In genomic region chr6:144160452-144160851, GRCh38 we compare ENCODE assay signal across 28 cellular contexts.
"Had no signal": no experiment of that assay in that cellular context is flagged by ENCODE, and none has a peak within 500 bp of the region (broad histone marks: within the 10 kb centered on the region; RNA-seq: fewer than 3 reads in every experiment).

No MANE protein-coding gene starts in this region.

- H3K27ac Mint-ChIP-seq: activated CD4-positive, alpha-beta memory T cell treated with anti-CD3 and anti-CD28 coated beads, Interleukin-2, amount 10 ng/mL, durations not matched to agents 7 days and 5 days; activated CD4-positive, alpha-beta T cell treated with anti-CD3 and anti-CD28 coated beads, Interleukin-2, amount 10 ng/mL, durations not matched to agents 24 days and 14 days; activated CD8-positive, alpha-beta memory T cell treated with anti-CD3 and anti-CD28 coated beads, Interleukin-2, amount 10 ng/mL, durations not matched to agents 7 days and 5 days; activated naive CD4-positive, alpha-beta T cell treated with anti-CD3 and anti-CD28 coated beads, Interleukin-2, amount 50 U/mL, for 72 hours; activated T-helper 2 cell treated with anti-CD3 and anti-CD28 coated beads, Interferon-gamma antibody, Interleukin-2, Interleukin-4, amounts not matched to agents 10 μg/mL and 5 μg/mL and 100 μg/mL, durations not matched to agents 14 hours and 24 hours and 36 hours; immature natural killer cell; nephron; stimulated activated effector memory CD8-positive, alpha-beta T cell treated with anti-CD3 and anti-CD28 coated beads, Interleukin-12 subunit alpha, Interleukin-12 subunit beta, amount 100 ng/mL, for 72 hours; stimulated activated naive CD8-positive, alpha-beta T cell treated with anti-CD3 and anti-CD28 coated beads, Interleukin-15, Interleukin-2, amounts not matched to agents 100 ng/mL and 50 ng/mL, for 24 hours; T-helper 17 cell; type B pancreatic cell had no signal

- DNase-seq: activated CD4-positive, alpha-beta memory T cell treated with anti-CD3 and anti-CD28 coated beads, Interleukin-2, amount 10 ng/mL, durations not matched to agents 7 days and 5 days; activated CD4-positive, alpha-beta T cell treated with anti-CD3 and anti-CD28 coated beads, Interleukin-2, amount 10 ng/mL, durations not matched to agents 24 days and 14 days; activated CD4-positive, CD25-positive, alpha-beta regulatory T cell treated with anti-CD3 and anti-CD28 coated beads, Interleukin-2, amount 50 U/mL, for 72 hours; activated CD8-positive, alpha-beta memory T cell treated with anti-CD3 and anti-CD28 coated beads, Interleukin-2, amount 10 ng/mL, durations not matched to agents 7 days and 5 days; activated naive CD4-positive, alpha-beta T cell; activated T-cell treated with anti-CD3 and anti-CD28 coated beads, Interleukin-2, amount 50 U/mL, for 48 hours; anterior cingulate cortex; body of pancreas; dermis blood vessel endothelial cell; effector CD4-positive, alpha-beta T cell; foreskin keratinocyte; heart left ventricle; hypothalamus; immature natural killer cell; kidney; lower lobe of right lung; mesenchymal stem cell; mucosa of descending colon; right lobe of liver; stimulated activated CD4-positive, alpha-beta T cell treated with anti-CD3 and anti-CD28 coated beads, Interleukin-4, amount 100 ng/mL, for 24 hours; T-helper 17 cell; T1000 had no signal

- H3K4me3 Mint-ChIP-seq: activated CD4-positive, alpha-beta memory T cell treated with anti-CD3 and anti-CD28 coated beads, Interleukin-2, amount 10 ng/mL, durations not matched to agents 7 days and 5 days; activated CD4-positive, alpha-beta T cell treated with anti-CD3 and anti-CD28 coated beads, Interleukin-2, amount 10 ng/mL, durations not matched to agents 24 days and 14 days; activated CD8-positive, alpha-beta memory T cell treated with anti-CD3 and anti-CD28 coated beads, Interleukin-2, amount 10 ng/mL, durations not matched to agents 7 days and 5 days; immature natural killer cell; nephron; stimulated activated effector memory CD8-positive, alpha-beta T cell treated with anti-CD3 and anti-CD28 coated beads, Interleukin-12 subunit alpha, Interleukin-12 subunit beta, amount 100 ng/mL, for 72 hours; stimulated activated naive CD8-positive, alpha-beta T cell treated with anti-CD3 and anti-CD28 coated beads, Interleukin-15, Interleukin-2, amounts not matched to agents 100 ng/mL and 50 ng/mL, for 24 hours; T-helper 17 cell; type B pancreatic cell had no signal

- H3K9me3 Mint-ChIP-seq: activated CD4-positive, alpha-beta memory T cell treated with anti-CD3 and anti-CD28 coated beads, Interleukin-2, amount 10 ng/mL, durations not matched to agents 7 days and 5 days; activated naive CD4-positive, alpha-beta T cell treated with anti-CD3 and anti-CD28 coated beads, Interleukin-2, amount 50 U/mL, for 72 hours; activated T-helper 2 cell treated with anti-CD3 and anti-CD28 coated beads, Interferon-gamma antibody, Interleukin-2, Interleukin-4, amounts not matched to agents 10 μg/mL and 5 μg/mL and 100 μg/mL, durations not matched to agents 14 hours and 24 hours and 36 hours; immature natural killer cell; nephron; stimulated activated effector memory CD8-positive, alpha-beta T cell treated with anti-CD3 and anti-CD28 coated beads, Interleukin-12 subunit alpha, Interleukin-12 subunit beta, amount 100 ng/mL, for 72 hours; stimulated activated naive CD8-positive, alpha-beta T cell treated with anti-CD3 and anti-CD28 coated beads, Interleukin-15, Interleukin-2, amounts not matched to agents 100 ng/mL and 50 ng/mL, for 24 hours; type B pancreatic cell had no signal

- H3K36me3 Mint-ChIP-seq: type B pancreatic cell had no signal

- H3K27me3 Mint-ChIP-seq: activated CD4-positive, alpha-beta memory T cell treated with anti-CD3 and anti-CD28 coated beads, Interleukin-2, amount 10 ng/mL, durations not matched to agents 7 days and 5 days; activated CD4-positive, alpha-beta T cell treated with anti-CD3 and anti-CD28 coated beads, Interleukin-2, amount 10 ng/mL, durations not matched to agents 24 days and 14 days; activated CD8-positive, alpha-beta memory T cell treated with anti-CD3 and anti-CD28 coated beads, Interleukin-2, amount 10 ng/mL, durations not matched to agents 7 days and 5 days; stimulated activated naive CD8-positive, alpha-beta T cell treated with anti-CD3 and anti-CD28 coated beads, Interleukin-15, Interleukin-2, amounts not matched to agents 100 ng/mL and 50 ng/mL, for 24 hours; T-helper 17 cell had no signal

- ATAC-seq: activated CD8-positive, alpha-beta memory T cell treated with anti-CD3 and anti-CD28 coated beads, Interleukin-2, amount 10 ng/mL, durations not matched to agents 7 days and 5 days; activated naive CD4-positive, alpha-beta T cell treated with anti-CD3 and anti-CD28 coated beads, Interleukin-2, amount 50 U/mL, for 72 hours; body of pancreas; foreskin keratinocyte; heart left ventricle; mucosa of descending colon; stimulated activated effector memory CD8-positive, alpha-beta T cell treated with anti-CD3 and anti-CD28 coated beads, Interleukin-12 subunit alpha, Interleukin-12 subunit beta, amount 100 ng/mL, for 72 hours; T-helper 17 cell had no signal
